In the genomic region with DNA sequence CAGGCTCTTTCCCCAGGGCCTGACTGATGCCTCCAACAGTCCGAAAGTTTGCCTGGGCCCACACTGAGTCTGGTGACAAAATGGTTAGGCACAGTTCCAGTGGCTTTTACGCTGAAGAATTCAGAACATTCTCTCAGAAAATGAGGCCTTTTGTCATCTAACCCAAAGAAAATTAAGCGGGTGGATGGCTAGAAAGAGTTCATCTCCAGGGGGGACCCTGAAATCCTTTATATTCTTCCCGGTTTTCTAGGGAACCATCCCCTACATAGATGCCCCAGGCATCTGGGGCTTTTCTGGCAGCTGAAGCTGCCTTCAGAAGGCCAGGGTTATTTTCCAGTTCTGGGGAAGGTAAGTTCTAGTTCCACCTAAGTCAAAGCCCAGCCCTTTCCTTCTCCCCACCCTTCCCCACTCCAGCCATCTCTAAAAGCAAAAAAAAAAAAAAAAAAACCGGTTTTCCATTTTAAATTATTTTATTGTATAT, we compare ENCODE assay signal across 1 cellular context.
A peak's percentile ranks its signal among the peaks of the same experiment; 100 is the strongest.
TF ChIP-seq lines count a peak whose summit lies in the region.

No MANE protein-coding gene starts in this region.

TF ChIP-seq in HepG2, 621 proteins besides CTCF, POLR2A, EP300 and RAD21:
- TF ChIP-seq POLR2G (IDR thresholded peaks at IDR 0.05; ENCODE audit: low read depth, low read length) (0 out of 2 replicates have a peak, but pooled peaks have one; percentile 12), MED13 (CRISPR knock-in tag; IDR thresholded peaks at IDR 0.05) (no peak)
